2 cellular contexts compared by ENCODE assay signal in the genomic region with DNA sequence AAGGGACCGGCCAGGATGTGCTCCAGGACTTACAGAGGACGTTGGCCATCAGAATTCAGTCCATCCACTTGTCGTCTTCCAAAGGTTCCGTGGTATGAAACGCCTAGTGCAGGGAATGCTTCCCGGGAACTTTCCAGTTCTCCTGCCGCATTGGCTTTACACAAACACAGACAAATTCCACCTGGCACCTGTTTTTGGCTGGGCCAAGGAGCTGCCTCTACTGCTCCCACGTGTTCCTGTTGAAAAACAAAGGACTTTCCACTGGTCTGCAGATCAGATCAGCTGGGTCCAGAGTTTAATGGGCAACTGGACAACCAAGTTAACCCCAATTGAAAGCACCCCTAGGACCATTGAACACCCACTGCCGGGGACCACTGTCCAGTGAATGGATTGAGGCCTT.
TF ChIP-seq lines count a peak whose summit lies in the region.

No MANE protein-coding gene starts in this region.

TF ChIP-seq in liver, 16 proteins besides CTCF, POLR2A, EP300 and RAD21:
- TF ChIP-seq, protein P1, sequence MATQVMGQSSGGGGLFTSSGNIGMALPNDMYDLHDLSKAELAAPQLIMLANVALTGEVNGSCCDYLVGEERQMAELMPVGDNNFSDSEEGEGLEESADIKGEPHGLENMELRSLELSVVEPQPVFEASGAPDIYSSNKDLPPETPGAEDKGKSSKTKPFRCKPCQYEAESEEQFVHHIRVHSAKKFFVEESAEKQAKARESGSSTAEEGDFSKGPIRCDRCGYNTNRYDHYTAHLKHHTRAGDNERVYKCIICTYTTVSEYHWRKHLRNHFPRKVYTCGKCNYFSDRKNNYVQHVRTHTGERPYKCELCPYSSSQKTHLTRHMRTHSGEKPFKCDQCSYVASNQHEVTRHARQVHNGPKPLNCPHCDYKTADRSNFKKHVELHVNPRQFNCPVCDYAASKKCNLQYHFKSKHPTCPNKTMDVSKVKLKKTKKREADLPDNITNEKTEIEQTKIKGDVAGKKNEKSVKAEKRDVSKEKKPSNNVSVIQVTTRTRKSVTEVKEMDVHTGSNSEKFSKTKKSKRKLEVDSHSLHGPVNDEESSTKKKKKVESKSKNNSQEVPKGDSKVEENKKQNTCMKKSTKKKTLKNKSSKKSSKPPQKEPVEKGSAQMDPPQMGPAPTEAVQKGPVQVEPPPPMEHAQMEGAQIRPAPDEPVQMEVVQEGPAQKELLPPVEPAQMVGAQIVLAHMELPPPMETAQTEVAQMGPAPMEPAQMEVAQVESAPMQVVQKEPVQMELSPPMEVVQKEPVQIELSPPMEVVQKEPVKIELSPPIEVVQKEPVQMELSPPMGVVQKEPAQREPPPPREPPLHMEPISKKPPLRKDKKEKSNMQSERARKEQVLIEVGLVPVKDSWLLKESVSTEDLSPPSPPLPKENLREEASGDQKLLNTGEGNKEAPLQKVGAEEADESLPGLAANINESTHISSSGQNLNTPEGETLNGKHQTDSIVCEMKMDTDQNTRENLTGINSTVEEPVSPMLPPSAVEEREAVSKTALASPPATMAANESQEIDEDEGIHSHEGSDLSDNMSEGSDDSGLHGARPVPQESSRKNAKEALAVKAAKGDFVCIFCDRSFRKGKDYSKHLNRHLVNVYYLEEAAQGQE (IDR thresholded peaks at IDR 0.05), result no peak
- TF ChIP-seq YY1 (IDR thresholded peaks at IDR 0.05) (peak; percentile 54), TAF1 (conservative IDR thresholded peaks at IDR 0.05) (no peak), NR2F2 (IDR thresholded peaks at IDR 0.05) (no peak), FOXA1 (IDR thresholded peaks at IDR 0.05) (peak; percentile 31), FOXA2 (IDR thresholded peaks at IDR 0.05) (peak; percentile 41), HNF4A (conservative IDR thresholded peaks at IDR 0.05) (peak; percentile 84 to 95), RXRA (IDR thresholded peaks at IDR 0.05) (peak; percentile 46 to 86), EGR1 (IDR thresholded peaks at IDR 0.05; ENCODE audit: low read depth in 2 of 2) (peak in 1 of 2 donors; percentile 50), JUND (IDR thresholded peaks at IDR 0.05) (peak in 1 of 2 donors; percentile 21), GABPA (IDR thresholded peaks at IDR 0.05 in 1 of 2, conservative IDR thresholded peaks at IDR 0.05 in 1 of 2) (no peak), HNF4G (IDR thresholded peaks at IDR 0.05) (no peak), SP1 (IDR thresholded peaks at IDR 0.05) (peak; percentile 55)
- TF ChIP-seq, protein P2, sequence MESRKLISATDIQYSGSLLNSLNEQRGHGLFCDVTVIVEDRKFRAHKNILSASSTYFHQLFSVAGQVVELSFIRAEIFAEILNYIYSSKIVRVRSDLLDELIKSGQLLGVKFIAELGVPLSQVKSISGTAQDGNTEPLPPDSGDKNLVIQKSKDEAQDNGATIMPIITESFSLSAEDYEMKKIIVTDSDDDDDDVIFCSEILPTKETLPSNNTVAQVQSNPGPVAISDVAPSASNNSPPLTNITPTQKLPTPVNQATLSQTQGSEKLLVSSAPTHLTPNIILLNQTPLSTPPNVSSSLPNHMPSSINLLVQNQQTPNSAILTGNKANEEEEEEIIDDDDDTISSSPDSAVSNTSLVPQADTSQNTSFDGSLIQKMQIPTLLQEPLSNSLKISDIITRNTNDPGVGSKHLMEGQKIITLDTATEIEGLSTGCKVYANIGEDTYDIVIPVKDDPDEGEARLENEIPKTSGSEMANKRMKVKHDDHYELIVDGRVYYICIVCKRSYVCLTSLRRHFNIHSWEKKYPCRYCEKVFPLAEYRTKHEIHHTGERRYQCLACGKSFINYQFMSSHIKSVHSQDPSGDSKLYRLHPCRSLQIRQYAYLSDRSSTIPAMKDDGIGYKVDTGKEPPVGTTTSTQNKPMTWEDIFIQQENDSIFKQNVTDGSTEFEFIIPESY (IDR thresholded peaks at IDR 0.05), result peak; percentile 29
- TF ChIP-seq, protein P3, sequence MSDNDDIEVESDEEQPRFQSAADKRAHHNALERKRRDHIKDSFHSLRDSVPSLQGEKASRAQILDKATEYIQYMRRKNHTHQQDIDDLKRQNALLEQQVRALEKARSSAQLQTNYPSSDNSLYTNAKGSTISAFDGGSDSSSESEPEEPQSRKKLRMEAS (IDR thresholded peaks at IDR 0.05), result peak; percentile 88
- TF ChIP-seq, protein P4, sequence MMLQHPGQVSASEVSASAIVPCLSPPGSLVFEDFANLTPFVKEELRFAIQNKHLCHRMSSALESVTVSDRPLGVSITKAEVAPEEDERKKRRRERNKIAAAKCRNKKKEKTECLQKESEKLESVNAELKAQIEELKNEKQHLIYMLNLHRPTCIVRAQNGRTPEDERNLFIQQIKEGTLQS (IDR thresholded peaks at IDR 0.05), result no peak

TF ChIP-seq in HepG2, 621 proteins besides CTCF, POLR2A, EP300 and RAD21:
- TF ChIP-seq GATAD2A (CRISPR knock-in tag; IDR thresholded peaks at IDR 0.05) (no peak), GFI1 (CRISPR knock-in tag; IDR thresholded peaks at IDR 0.05; ENCODE audit: borderline replicate concordance) (no peak), EZH2 (conservative IDR thresholded peaks at IDR 0.05; ENCODE audit: low read depth, low read length) (no peak), SMAD3 (CRISPR knock-in tag; IDR thresholded peaks at IDR 0.05) (no peak), ZNF205 (CRISPR knock-in tag; IDR thresholded peaks at IDR 0.05) (no peak), SMC3 (IDR thresholded peaks at IDR 0.05; ENCODE audit: low read length) (no peak), PCBP1 (IDR thresholded peaks at IDR 0.05; ENCODE audit: borderline replicate concordance, low read depth, low read length) (no peak), PPARG (CRISPR knock-in tag; conservative IDR thresholded peaks at IDR 0.05) (no peak), MIER2 (CRISPR knock-in tag; IDR thresholded peaks at IDR 0.05) (no peak), CBX5 (CRISPR knock-in tag; IDR thresholded peaks at IDR 0.05; ENCODE audit: borderline replicate concordance) (no peak)
- TF ChIP-seq, protein P5, sequence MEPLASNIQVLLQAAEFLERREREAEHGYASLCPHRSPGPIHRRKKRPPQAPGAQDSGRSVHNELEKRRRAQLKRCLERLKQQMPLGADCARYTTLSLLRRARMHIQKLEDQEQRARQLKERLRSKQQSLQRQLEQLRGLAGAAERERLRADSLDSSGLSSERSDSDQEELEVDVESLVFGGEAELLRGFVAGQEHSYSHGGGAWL (CRISPR knock-in tag; IDR thresholded peaks at IDR 0.05), result no peak
